Comparison of ENCODE assay signal across 8 cellular contexts in the genomic region with DNA sequence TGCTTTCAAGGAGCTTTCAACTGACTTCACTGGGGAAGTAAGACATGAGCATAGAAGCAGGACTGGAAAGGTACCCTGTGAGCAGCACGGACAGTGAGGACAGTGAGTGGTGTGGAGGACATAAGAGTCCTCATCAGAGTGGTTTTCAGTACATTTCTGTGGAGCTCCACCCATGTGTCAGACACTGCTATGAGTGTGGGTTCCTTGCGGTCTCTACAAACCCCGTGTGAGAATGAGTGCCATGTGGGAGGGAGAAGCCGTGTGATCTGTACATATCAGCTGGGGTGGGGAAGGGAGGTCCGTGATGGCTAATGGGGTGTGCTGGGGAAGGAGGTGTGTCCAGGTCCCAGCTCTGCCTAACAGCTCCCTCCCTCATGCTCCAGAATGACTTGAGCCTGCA. TPM values are rescaled to one million over a fixed set of nuclear protein-coding genes. Genes with fewer than 3 reads are reported as not detected.
"Had no signal": no experiment of that assay in that cellular context is flagged by ENCODE, and none has a peak within 500 bp of the region (broad histone marks: within the 10 kb centered on the region; RNA-seq: fewer than 3 reads in every experiment).

No MANE protein-coding gene starts in this region.

RNA-seq across cellular contexts. Expression of gene C6orf52, which starts 57.3 kb away (rescaled TPM):
- total RNA-seq: dermis blood vessel endothelial cell, lower leg skin, mononuclear cell, omental fat pad, skeletal muscle tissue, tibial nerve, upper lobe of right lung, vagina had no signal
